In the genomic region with DNA sequence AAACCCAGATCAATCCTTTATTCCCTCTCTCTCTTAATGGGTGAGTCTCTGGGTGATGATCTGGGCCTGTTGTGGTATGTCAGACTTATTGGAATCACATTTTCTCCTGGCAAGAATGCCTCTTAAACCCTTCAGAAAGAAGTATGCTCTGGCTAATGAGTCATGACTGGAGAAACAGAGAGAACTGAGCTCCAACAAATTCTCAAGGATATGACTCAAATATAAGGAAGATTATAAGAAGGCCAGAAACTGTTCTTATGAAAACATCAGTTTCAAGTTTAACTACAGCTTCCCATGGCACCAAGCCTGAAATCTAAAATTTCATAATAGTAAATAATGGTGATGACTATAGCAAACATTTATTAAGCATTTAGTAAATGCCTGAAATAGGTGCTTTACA, we compare ENCODE assay signal across 12 cellular contexts.
DNase-seq lines count a peak whose midpoint lies in the region; ATAC-seq and TF ChIP-seq lines count a peak whose summit lies in the region.
"Had no signal": no experiment of that assay in that cellular context is flagged by ENCODE, and none has a peak within 500 bp of the region (broad histone marks: within the 10 kb centered on the region; RNA-seq: fewer than 3 reads in every experiment).

No MANE protein-coding gene starts in this region.

- in situ Hi-C loops in SK-MEL-5 (cut with HindIII; ENCODE audit: low pct_unique_long_range_greater_than_20kb, low sequenced_read_pairs), result no loop called here

- H3K4me1 ChIP-seq in rectal smooth muscle tissue (ENCODE audit: control insufficient read depth, insufficient read depth, low read length), result peaks cover 5% of the 10 kb centered on the region

- ATAC-seq in GM21723 (IDR thresholded peaks at IDR 0.05; ENCODE audit: unreplicated experiment) (no peak), GM18909 (IDR thresholded peaks at IDR 0.05; ENCODE audit: poor library complexity, unreplicated experiment) (no peak)
- ATAC-seq: activated T-helper 17 cell treated with anti-CD3 and anti-CD28 coated beads, Interleukin-2, amount 50 U/mL, for 72 hours had no signal

- POLR2A ChIA-PET in GM10248 (lab: Yijun Ruan, JAX), result no interaction called here

- CTCF ChIA-PET in GM10248 (lab: Yijun Ruan, JAX), result interaction anchor here (1.2 kb wide), 1 partner anchor 47 kb away, joined by 3 read pairs; no protein-coding TSS in a partner anchor

- no peak overlapping the region for H3K4me3 ChIP-seq in rectal smooth muscle tissue (ENCODE audit: low read length)

- H3K36me3 ChIP-seq in rectal smooth muscle tissue (ENCODE audit: control insufficient read depth, insufficient read depth, low read length), result no peaks in the 10 kb centered on the region

- peak overlapping the region; percentile 40 for H3K27ac ChIP-seq in rectal smooth muscle tissue (ENCODE audit: low read depth, low read length)

- no peak for TF ChIP-seq CTCF in GM10248 (IDR thresholded peaks at IDR 0.05; ENCODE audit: control extremely low read depth, extremely low read depth, low read depth, missing control alignments)

- no peaks in the 10 kb centered on the region for H3K27me3 ChIP-seq in rectal smooth muscle tissue (ENCODE audit: control insufficient read depth, insufficient read depth, low read length)

- H3K9ac ChIP-seq in rectal smooth muscle tissue (ENCODE audit: low read length), result no peak overlapping the region

- DNase-seq in COLO829 (ENCODE audit: low spot score) (peak; percentile 93), SK-MEL-5 (ENCODE audit: low read depth, low spot score) (peak; percentile 35), fibroblast of the conjunctiva (ENCODE audit: low read depth) (peak; percentile 96), GM10248 (ENCODE audit: extremely low spot score) (no peak), OCI-M1 (lab: John Stamatoyannopoulos, UW) (no peak)
- DNase-seq: glutamatergic neuron, NCI-H2029 treated with DMSO at 0.1 percent for 48 hours, nucleus accumbens had no signal

Comparison
In these comparisons a context has a peak if more than half of its experiments do, and no peak if none do; other contexts are left out.
1. DNase-seq: peak in COLO829 (single experiment), SK-MEL-5 (single experiment) and fibroblast of the conjunctiva (single experiment); none in GM10248 (single experiment) and OCI-M1 (single experiment).